8 cellular contexts compared by ENCODE assay signal in genomic region chr16:25838724-25839186, GRCh38.
A peak's percentile ranks its signal among the peaks of the same experiment; 100 is the strongest.
DNase-seq lines count a peak whose midpoint lies in the region; ATAC-seq, FAIRE-seq and TF ChIP-seq lines count a peak whose summit lies in the region.

No MANE protein-coding gene starts in this region.

- WGBS in upper lobe of left lung, 2 donors, result 5 to 8% methylated on average over 6 of the region's 6 CpGs

- TF ChIP-seq CTCF in AG09309 (IDR thresholded peaks at IDR 0.05; ENCODE audit: control insufficient read depth, insufficient read depth, low read depth, low read length, missing control alignments), result peak; percentile 72
- TF ChIP-seq CTCF in upper lobe of left lung (IDR thresholded peaks at IDR 0.05), result peak in 5 of 6 experiments; percentile 55 to 66 (median 60)

- peaks cover 0 to 5% (median 1%) of the 10 kb centered on the region in 4 donors for H3K4me1 ChIP-seq in upper lobe of left lung

- peak; percentile 11 for DNase-seq in AG09309 (ENCODE audit: low read depth)
- peak; percentile 2 for DNase-seq in GM12892 (ENCODE audit: insufficient read length)
- DNase-seq in NCI-H1930 (lab: John Stamatoyannopoulos, UW), result peak; percentile 42 to 56
- peak in 3 of 5 experiments; percentile 1 to 56 (median 24) for DNase-seq in T-helper 2 cell
- peak; percentile 63 for DNase-seq in ecto neural progenitor cell (ENCODE audit: low spot score)
- DNase-seq in medulla oblongata (ENCODE audit: extremely low spot score), result peak; percentile 81
- no peak for DNase-seq in upper lobe of left lung

- no peak for TF ChIP-seq POLR2A in GM12892 (IDR thresholded peaks at IDR 0.05; ENCODE audit: low read depth, low read length)
- TF ChIP-seq POLR2A in upper lobe of left lung (IDR thresholded peaks at IDR 0.05), result no peak

- H3K9me3 ChIP-seq in upper lobe of left lung, result no peaks in the 10 kb centered on the region

- no peak overlapping the region for H3K4me3 ChIP-seq in AG09309 (ENCODE audit: control insufficient read depth, low read depth, low read length)
- no peak overlapping the region for H3K4me3 ChIP-seq in upper lobe of left lung

- no peak overlapping the region for H3K27ac ChIP-seq in upper lobe of left lung

- TF ChIP-seq EP300 in upper lobe of left lung (IDR thresholded peaks at IDR 0.05), result no peak

- no peaks in the 10 kb centered on the region for H3K36me3 ChIP-seq in upper lobe of left lung

- peak; percentile 57 to 64 for ATAC-seq in upper lobe of left lung (ENCODE audit: low FRiP score in 2 of 2)
- ATAC-seq in GM18858 (IDR thresholded peaks at IDR 0.05; ENCODE audit: unreplicated experiment), result no peak

- FAIRE-seq in GM12892 (lab: Jason Lieb, UNC), result no peak

- no peaks in the 10 kb centered on the region for H3K27me3 ChIP-seq in upper lobe of left lung

Comparison
In these comparisons a context has a peak if more than half of its experiments do, and no peak if none do; other contexts are left out.
1. DNase-seq: peak in AG09309 (single experiment), GM12892 (single experiment), NCI-H1930 (2 of 2), T-helper 2 cell (3 of 5), ecto neural progenitor cell (single experiment) and medulla oblongata (single experiment); none in upper lobe of left lung (0 of 2).